12 cellular contexts compared by ENCODE assay signal in genomic region chr11:132942611-132943324, GRCh38.
DNase-seq lines count a peak whose midpoint lies in the region; ATAC-seq and TF ChIP-seq lines count a peak whose summit lies in the region.
"Had no signal": no experiment of that assay in that cellular context is flagged by ENCODE, and none has a peak within 500 bp of the region (broad histone marks: within the 10 kb centered on the region; RNA-seq: fewer than 3 reads in every experiment).

No MANE protein-coding gene starts in this region.

- peaks cover 3% of the 10 kb centered on the region for H4K20me1 ChIP-seq in neural progenitor cell (ENCODE audit: low read depth)

- H3F3A ChIP-seq in neural progenitor cell (ENCODE audit: low read depth) = peaks cover 4% of the 10 kb centered on the region

- H3K27ac ChIP-seq in AG04450 (ENCODE audit: low read depth, low read length) (no peak overlapping the region), HUES6 (ENCODE audit: low read depth, low read length) (no peak overlapping the region), endodermal cell (ENCODE audit: low read depth, low read length) (no peak overlapping the region), neural progenitor cell (no peak overlapping the region)
- H3K27ac ChIP-seq: VCaP had no signal

- DNase-seq in AG04450 (ENCODE audit: low read depth, low spot score) (no peak), endodermal cell (peak; percentile 82), neural progenitor cell (ENCODE audit: low spot score) (peak; percentile 57), mucosa of descending colon (no peak), NCI-H82 treated with DMSO at 0.1 percent for 48 hours (lab: John Stamatoyannopoulos, UW; ENCODE audit: unreplicated experiment) (no peak)
- no peak for DNase-seq in effector memory CD8-positive, alpha-beta T cell
- DNase-seq: activated T-cell treated with anti-CD3 and anti-CD28 coated beads, Interleukin-2, amount 50 U/mL, for 48 hours; CD8-positive, alpha-beta T cell; NCI-H187 treated with DMSO at 0.1 percent for 48 hours had no signal

- H3K4me1 ChIP-seq in HUES6 (ENCODE audit: control insufficient read depth, insufficient read depth, low read length) (peaks cover 2% of the 10 kb centered on the region; the same call in 1 of the 2 replicates), endodermal cell (ENCODE audit: control insufficient read depth, insufficient read depth, low read length) (no peaks in the 10 kb centered on the region), neural progenitor cell (peaks cover 10% of the 10 kb centered on the region), mucosa of descending colon (ENCODE audit: low read depth) (no peaks in the 10 kb centered on the region)

- H3K36me3 ChIP-seq in HUES6 (ENCODE audit: control insufficient read depth, insufficient read depth, low read length) (no peaks in the 10 kb centered on the region), endodermal cell (ENCODE audit: control insufficient read depth, insufficient read depth, low read length) (no peaks in the 10 kb centered on the region), neural progenitor cell (no peaks in the 10 kb centered on the region), mucosa of descending colon (ENCODE audit: low read depth) (no peaks in the 10 kb centered on the region)

- no peaks in the 10 kb centered on the region for H3K4me1 Mint-ChIP-seq in endodermal cell
- H3K4me1 Mint-ChIP-seq in neural progenitor cell = peaks cover 24% of the 10 kb centered on the region
- no peaks in the 10 kb centered on the region for H3K4me1 Mint-ChIP-seq in effector memory CD8-positive, alpha-beta T cell (ENCODE audit: low read depth in 2 of 2)

- H3K27ac Mint-ChIP-seq in endodermal cell = no peak overlapping the region
- no peak overlapping the region for H3K27ac Mint-ChIP-seq in neural progenitor cell
- H3K27ac Mint-ChIP-seq in effector memory CD8-positive, alpha-beta T cell = no peak overlapping the region
- H3K27ac Mint-ChIP-seq: CD8-positive, alpha-beta T cell had no signal

- H3K27me3 ChIP-seq in AG04450 (ENCODE audit: control insufficient read depth, insufficient read depth, low read length) = peaks cover 7% of the 10 kb centered on the region
- H3K27me3 ChIP-seq in HUES6 (ENCODE audit: control insufficient read depth, insufficient read depth, low read length) = peaks cover 49% of the 10 kb centered on the region
- peaks cover 49% of the 10 kb centered on the region for H3K27me3 ChIP-seq in endodermal cell (ENCODE audit: control insufficient read depth, insufficient read depth, low read length, poor library complexity, severe bottlenecking)
- peaks cover 52% of the 10 kb centered on the region for H3K27me3 ChIP-seq in neural progenitor cell

- no peaks in the 10 kb centered on the region for H3K36me3 Mint-ChIP-seq in endodermal cell (ENCODE audit: low read depth)
- no peaks in the 10 kb centered on the region for H3K36me3 Mint-ChIP-seq in neural progenitor cell
- H3K36me3 Mint-ChIP-seq in effector memory CD8-positive, alpha-beta T cell (ENCODE audit: insufficient read depth) = no peaks in the 10 kb centered on the region
- H3K36me3 Mint-ChIP-seq: CD8-positive, alpha-beta T cell had no signal

- peak overlapping the region; percentile 68 for H2AFZ ChIP-seq in neural progenitor cell (replicated peaks)

- 15 to 60% methylated on average over 1 to 29 of the region's 41 CpGs for WGBS in endodermal cell (ENCODE audit: insufficient coverage in 1 of 2, insufficient read length in 1 of 2), 2 experiments

- H3K9me3 Mint-ChIP-seq in endodermal cell (no peaks in the 10 kb centered on the region), neural progenitor cell (no peaks in the 10 kb centered on the region)
- H3K9me3 Mint-ChIP-seq in effector memory CD8-positive, alpha-beta T cell = no peaks in the 10 kb centered on the region
- H3K9me3 Mint-ChIP-seq: CD8-positive, alpha-beta T cell had no signal

- H3K4me3 ChIP-seq in AG04450 (ENCODE audit: low read depth, low read length) (peak overlapping the region; percentile 62), HUES6 (ENCODE audit: low read depth, low read length) (peak overlapping the region; percentile 78), endodermal cell (ENCODE audit: low read length) (peak overlapping the region; percentile 80), neural progenitor cell (peak overlapping the region; percentile 74), mucosa of descending colon (no peak overlapping the region)

- intact Hi-C loops in mucosa of descending colon (cut with DNase I, micrococcal nuclease) = no loop called here

- ATAC-seq in mucosa of descending colon = no peak
- ATAC-seq in esophagus mucosa = no peak
- ATAC-seq in effector memory CD8-positive, alpha-beta T cell (replicated peaks) = no peak
- ATAC-seq: CD8-positive, alpha-beta T cell had no signal

- peak overlapping the region; percentile 67 for H3K4me3 Mint-ChIP-seq in endodermal cell
- H3K4me3 Mint-ChIP-seq in neural progenitor cell = peak overlapping the region; percentile 92
- no peak overlapping the region for H3K4me3 Mint-ChIP-seq in effector memory CD8-positive, alpha-beta T cell
- H3K4me3 Mint-ChIP-seq: CD8-positive, alpha-beta T cell had no signal

- peak overlapping the region; percentile 100 for H3K4me2 ChIP-seq in neural progenitor cell

- H3K9ac ChIP-seq in HUES6 (ENCODE audit: low read length) (peak overlapping the region; percentile 58), endodermal cell (ENCODE audit: extremely low read depth, low read length, poor library complexity, severe bottlenecking) (no peak overlapping the region), neural progenitor cell (no peak overlapping the region)

- H3K9me3 ChIP-seq in AG04450 (ENCODE audit: control insufficient read depth, insufficient read depth, low read length) (no peaks in the 10 kb centered on the region), HUES6 (ENCODE audit: control insufficient read depth, insufficient read depth, low read depth, low read length) (no peaks in the 10 kb centered on the region), endodermal cell (ENCODE audit: control insufficient read depth, low read length) (no peaks in the 10 kb centered on the region), neural progenitor cell (ENCODE audit: low read depth) (no peaks in the 10 kb centered on the region), mucosa of descending colon (no peaks in the 10 kb centered on the region)

- POLR2A ChIA-PET in AG04450 (lab: Yijun Ruan, JAX) = no interaction called here

- CTCF ChIA-PET in AG04450 (lab: Charles Lee) = interaction anchor here (0.5 to 2.5 kb wide), 10 partner anchors 8 to 1075 kb away, joined by 3 to 27 read pairs (median 3); no protein-coding TSS in a partner anchor

- TF ChIP-seq CTCF in AG04450 (IDR thresholded peaks at IDR 0.05; ENCODE audit: low read depth, low read length) = 0 out of 2 replicates have a peak, but pooled peaks have one; percentile 5
- TF ChIP-seq CTCF in endodermal cell (conservative IDR thresholded peaks at IDR 0.05) = peak; percentile 82
- peak; percentile 66 for TF ChIP-seq CTCF in neural progenitor cell (IDR thresholded peaks at IDR 0.05)
- no peak for TF ChIP-seq CTCF in mucosa of descending colon (IDR thresholded peaks at IDR 0.05)

- no peaks in the 10 kb centered on the region for H3K79me2 ChIP-seq in neural progenitor cell (ENCODE audit: low read depth)

- peaks cover 52% of the 10 kb centered on the region for H3K27me3 Mint-ChIP-seq in endodermal cell (ENCODE audit: insufficient read depth)
- peaks cover 16% of the 10 kb centered on the region for H3K27me3 Mint-ChIP-seq in neural progenitor cell (ENCODE audit: insufficient read depth, low read depth)
- peaks cover 7 to 24% of the 10 kb centered on the region in 2 donors for H3K27me3 Mint-ChIP-seq in effector memory CD8-positive, alpha-beta T cell

Comparison
In these comparisons a context has a peak if more than half of its experiments do, and no peak if none do; other contexts are left out.
1. DNase-seq: peak in endodermal cell (single experiment) and neural progenitor cell (single experiment); none in AG04450 (single experiment), mucosa of descending colon (0 of 3), NCI-H82 treated with DMSO at 0.1 percent for 48 hours (single experiment) and effector memory CD8-positive, alpha-beta T cell (0 of 3).
2. H3K4me3 Mint-ChIP-seq: peak in endodermal cell (single experiment) and neural progenitor cell (single experiment); none in effector memory CD8-positive, alpha-beta T cell (0 of 2).